15 cellular contexts compared by ENCODE assay signal in genomic region chr5:54514841-54515432, GRCh38. TPM values are rescaled to one million over a fixed set of nuclear protein-coding genes. Genes with fewer than 3 reads are reported as not detected.
DNase-seq lines count a peak whose midpoint lies in the region; ATAC-seq, FAIRE-seq and TF ChIP-seq lines count a peak whose summit lies in the region.
"Had no signal": no experiment of that assay in that cellular context is flagged by ENCODE, and none has a peak within 500 bp of the region (broad histone marks: within the 10 kb centered on the region; RNA-seq: fewer than 3 reads in every experiment).

No MANE protein-coding gene starts in this region.

- H3K4me3 ChIP-seq in AG10803 (ENCODE audit: low read length) (peak overlapping the region; percentile 22; the same call in 1 of the 2 replicates), H1 (ENCODE audit: extremely low read depth in 1 of 4, insufficient read depth in 2 of 4, low read depth in 3 of 4, low read length in 4 of 4) (no peak overlapping the region), gastroesophageal sphincter (no peak overlapping the region)
- H3K4me3 ChIP-seq: gastrocnemius medialis had no signal

- H3K9me3 Mint-ChIP-seq in neural crest cell (no peaks in the 10 kb centered on the region), immature natural killer cell (no peaks in the 10 kb centered on the region)

- H3K56ac ChIP-seq in H1 (replicated peaks; ENCODE audit: insufficient read length, low read depth, low read length) = no peak overlapping the region

- H2AK5ac ChIP-seq in H1 (ENCODE audit: low read depth, low read length) = no peak overlapping the region

- peaks cover 3 to 7% of the 10 kb centered on the region in 2 experiments; a peak in 2 of 4 replicates for H3K79me2 ChIP-seq in H1 (ENCODE audit: control insufficient read depth in 1 of 2, insufficient read depth in 2 of 2, low read length in 2 of 2)

- TF ChIP-seq EP300 in H1 (IDR thresholded peaks at IDR 0.05; ENCODE audit: borderline replicate concordance in 1 of 2, low read depth in 2 of 2, low read length in 2 of 2) (no peak), gastroesophageal sphincter (IDR thresholded peaks at IDR 0.05) (no peak)

- H3K23me2 ChIP-seq in H1 (ENCODE audit: low read depth, low read length) = peaks cover 3% of the 10 kb centered on the region

- H3K27ac ChIP-seq in H1 (ENCODE audit: low read depth, low read length) (no peak overlapping the region), gastroesophageal sphincter (no peak overlapping the region)
- H3K27ac ChIP-seq: gastrocnemius medialis had no signal

- no peak overlapping the region for H3K4me2 ChIP-seq in H1 (ENCODE audit: insufficient read depth in 1 of 2, low read depth in 2 of 2, low read length in 2 of 2)

- H3K27me3 ChIP-seq in H1 (replicated peaks in 1 of 4; ENCODE audit: control insufficient read depth in 3 of 4, extremely low read depth in 1 of 4, insufficient read depth in 3 of 4, low read length in 3 of 4) (peaks cover 0 to 16% (median 12%) of the 10 kb centered on the region in 4 experiments; a peak in 5 of 7 replicates), gastroesophageal sphincter (no peaks in the 10 kb centered on the region)
- H3K27me3 ChIP-seq: gastrocnemius medialis had no signal

- TF ChIP-seq POLR2A in H1 (IDR thresholded peaks at IDR 0.05; ENCODE audit: control extremely low read depth in 1 of 2, low read depth in 2 of 2, low read length in 2 of 2) (no peak), gastroesophageal sphincter (IDR thresholded peaks at IDR 0.05) (no peak)

- H3K4me3 Mint-ChIP-seq in neural crest cell (peak overlapping the region; percentile 73), immature natural killer cell (no peak overlapping the region)

- no peak overlapping the region for H3K4ac ChIP-seq in H1 (replicated peaks; ENCODE audit: insufficient read length, low read depth, low read length)

- no peak for TF ChIP-seq RAD21 in H1 (IDR thresholded peaks at IDR 0.05 in 1 of 2, conservative IDR thresholded peaks at IDR 0.05 in 1 of 2; ENCODE audit: low read depth in 2 of 2, low read length in 2 of 2)

- H3K4me1 Mint-ChIP-seq in neural crest cell = peaks cover 33% of the 10 kb centered on the region
- H3K4me1 Mint-ChIP-seq in immature natural killer cell = peaks cover 6 to 20% of the 10 kb centered on the region in 2 donors

- no peak overlapping the region for H2BK20ac ChIP-seq in H1 (ENCODE audit: low read length)

- peaks cover 0 to 10% (median 5%) of the 10 kb centered on the region in 4 experiments; a peak in 5 of 7 replicates for H3K4me1 ChIP-seq in H1 (replicated peaks in 1 of 4; ENCODE audit: control insufficient read depth in 3 of 4, insufficient read depth in 4 of 4, low read length in 3 of 4)
- peaks cover 0 to 24% (median 7%) of the 10 kb centered on the region in 3 donors for H3K4me1 ChIP-seq in gastroesophageal sphincter

- no peak overlapping the region for H2BK12ac ChIP-seq in H1 (ENCODE audit: low read depth, low read length)

- POLR2A ChIA-PET in H1 (lab: Charles Lee; ENCODE audit: partially characterized antibody) = no interaction called here

- H2BK5ac ChIP-seq in H1 (ENCODE audit: low read depth, low read length) = no peak overlapping the region

- H3K9me3 ChIP-seq in H1 (ENCODE audit: insufficient read depth in 2 of 2, low read depth in 1 of 2, low read length in 1 of 2) (peaks cover under 1 to 7% of the 10 kb centered on the region in 2 experiments; a peak in 1 of 4 replicates), gastroesophageal sphincter (no peaks in the 10 kb centered on the region)
- H3K9me3 ChIP-seq: gastrocnemius medialis had no signal

- no peak overlapping the region for H4K91ac ChIP-seq in H1 (replicated peaks; ENCODE audit: insufficient read length, low read length)

- H3K27me3 Mint-ChIP-seq in neural crest cell (ENCODE audit: low read depth) (no peaks in the 10 kb centered on the region), immature natural killer cell (ENCODE audit: low read depth in 3 of 3) (peaks cover 0 to 9% (median 4%) of the 10 kb centered on the region in 3 donors)

- TF ChIP-seq CTCF in AG10803 (conservative IDR thresholded peaks at IDR 0.05; ENCODE audit: low read length) (peak; percentile 10; the same call in 1 of the 2 replicates), H1 (IDR thresholded peaks at IDR 0.05; ENCODE audit: control extremely low read depth in 1 of 3, insufficient read depth in 1 of 3, low read depth in 1 of 3, low read length in 3 of 3) (no peak), neural crest cell (conservative IDR thresholded peaks at IDR 0.05) (no peak), gastroesophageal sphincter (IDR thresholded peaks at IDR 0.05) (no peak)

- WGBS in H1 (ENCODE audit: extremely low coverage in 1 of 2, insufficient coverage in 1 of 2, insufficient read length in 1 of 2, insufficient replicate concordance in 2 of 2, low coverage in 1 of 2, low lambda C conversion rate in 2 of 2, missing lambda C conversion rate in 1 of 2), 2 experiments = 87% methylated on average over 8 of the region's 8 CpGs; no CpG with 5 or more reads in 1 of the 2 experiments
- WGBS in gastroesophageal sphincter (ENCODE audit: low coverage in 1 of 2), 2 donors = 65% methylated on average over 7 of the region's 8 CpGs; no CpG with 5 or more reads in 1 of the 2 donors

- H3K27ac Mint-ChIP-seq in neural crest cell (ENCODE audit: unreplicated experiment) (no peak overlapping the region), immature natural killer cell (no peak overlapping the region)

- H2BK120ac ChIP-seq in H1 (replicated peaks; ENCODE audit: low read depth, low read length) = no peak overlapping the region

- peaks cover 5% of the 10 kb centered on the region for H3K36me3 Mint-ChIP-seq in neural crest cell (ENCODE audit: low read depth)
- H3K36me3 Mint-ChIP-seq in immature natural killer cell = peaks cover 0 to 5% (median 3%) of the 10 kb centered on the region in 3 donors

- H4K8ac ChIP-seq in H1 (ENCODE audit: extremely low read depth, insufficient read depth, low read length) = no peak overlapping the region

- no peaks in the 10 kb centered on the region for H3K79me1 ChIP-seq in H1 (ENCODE audit: low read depth, low read length)

- H2AFZ ChIP-seq in H1 (ENCODE audit: low read length) = 0 out of 2 replicates have a peak overlapping the region, but pooled peaks have one; percentile 12

- H3K36me3 ChIP-seq in H1 (ENCODE audit: control insufficient read depth in 2 of 4, insufficient read depth in 4 of 4, low read length in 3 of 4) (peaks cover 0 to 3% (median 0%) of the 10 kb centered on the region in 4 experiments; a peak in 1 of 8 replicates), gastroesophageal sphincter (peaks cover 0 to 3% of the 10 kb centered on the region in 2 donors)
- H3K36me3 ChIP-seq: gastrocnemius medialis had no signal

- FAIRE-seq in H1 (lab: Jason Lieb, UNC) = no peak

- no peak for ATAC-seq in GM19455 (IDR thresholded peaks at IDR 0.05; ENCODE audit: unreplicated experiment)
- ATAC-seq in gastroesophageal sphincter = no peak
- ATAC-seq: gastrocnemius medialis, left cardiac atrium, PC-3 had no signal

- no peak overlapping the region for H3K18ac ChIP-seq in H1 (ENCODE audit: extremely low read depth, low read length)

- no peak overlapping the region for H3K9ac ChIP-seq in H1 (replicated peaks in 1 of 4; ENCODE audit: extremely low read depth in 1 of 4, low read depth in 3 of 4, low read length in 3 of 4)

- no peak overlapping the region for H3K14ac ChIP-seq in H1 (ENCODE audit: insufficient read length)

- no peak overlapping the region for H4K5ac ChIP-seq in H1 (ENCODE audit: insufficient read length, low read depth, low read length)

- no peak overlapping the region for H2BK15ac ChIP-seq in H1 (ENCODE audit: low read length)

- CTCF ChIA-PET in H1 (lab: Charles Lee; ENCODE audit: partially characterized antibody) = interaction anchor here (0.9 to 1.4 kb wide), 3 partner anchors 26 to 352 kb away, joined by 3 to 7 read pairs (median 5); no protein-coding TSS in a partner anchor

- peak; percentile 79 for DNase-seq in AG10803 (ENCODE audit: low read depth)
- DNase-seq in HT1080 (ENCODE audit: low read depth) = peak; percentile 37
- no peak for DNase-seq in H1 (ENCODE audit: low read depth in 1 of 2, low spot score in 2 of 2)
- DNase-seq in neural crest cell (ENCODE audit: low read depth, low spot score) = no peak
- no peak for DNase-seq in hypothalamus (lab: John Stamatoyannopoulos, UW)
- DNase-seq in immature natural killer cell = no peak
- DNase-seq: activated effector memory CD4-positive, alpha-beta T cell treated with anti-CD3 and anti-CD28 coated beads, Interleukin-2, amount 50 U/mL, for 16 hours; gastrocnemius medialis; left cardiac atrium; NCI-H2171; PC-3; T-helper 9 cell had no signal

- H4K20me1 ChIP-seq in H1 (replicated peaks in 1 of 2; ENCODE audit: control insufficient read depth in 1 of 2, insufficient read depth in 2 of 2, low read length in 2 of 2) = peaks cover 2 to 6% of the 10 kb centered on the region in 2 experiments

- no peak overlapping the region for H3K23ac ChIP-seq in H1 (ENCODE audit: insufficient read length)

RNA-seq across cellular contexts. Expression of gene SNX18, which starts 2.6 kb away (rescaled TPM):
- total RNA-seq in HT1080 (2014; rRNA removed; shearing (Covaris generic)) = 9.4 and 14.5 TPM in 2 replicates
- 5.7 and 6.1 TPM in 2 replicates for polyA plus RNA-seq in HT1080 (2015; cell fraction: cytosol; rRNA removed)
- 3.9 and 4.6 TPM in 2 replicates for polyA plus RNA-seq in HT1080 (2015; cell fraction: nucleus; rRNA removed)
- 17.3 and 17.7 TPM in 2 replicates for total RNA-seq in H1 (2021; fragmentation: NEBNext Ultra II Directional; extraction: Animal tissue kit (Norgen Biotek cat#: 25700))
- 5.8 and 10.8 TPM in 2 replicates for polyA plus RNA-seq in H1 (2011; rRNA removed)
- 8.9 TPM for polyA plus RNA-seq in H1 (2011; cell fraction: cytosol; rRNA removed)
- polyA plus RNA-seq in H1 (2011; cell fraction: nucleus; rRNA removed) = 12.1 TPM
- 4.8 to 6.0 TPM (median 5.9 TPM) in 4 replicates for polyA plus RNA-seq in H1 (2012, experiment 1 of 2)
- 1.0 TPM for polyA plus RNA-seq in H1 (2012, experiment 2 of 2)
- 7.1 TPM for polyA plus RNA-seq in H1 (2013, experiment 1 of 2)
- 7.1 TPM for polyA plus RNA-seq in H1 (2013, experiment 2 of 2)
- polyA minus RNA-seq in H1 (2011; rRNA and poly(A)+ RNA removed) = 9.1 and 11.8 TPM in 2 replicates
- 18.6 TPM for polyA minus RNA-seq in H1 (2011; cell fraction: cytosol; rRNA and poly(A)+ RNA removed)
- polyA minus RNA-seq in H1 (2011; cell fraction: nucleus; rRNA and poly(A)+ RNA removed) = 25.8 TPM
- total RNA-seq in neural crest cell = 19.4 and 21.3 TPM in 2 replicates
- polyA plus RNA-seq in immature natural killer cell = 10 to 100 TPM in 1 of 3 donors, 1 to 10 TPM in 2; 1.5 to 10.2 (median 6.0) TPM
- total RNA-seq in gastroesophageal sphincter = 10 to 100 TPM; 34.9 to 65.7 (median 49.2) TPM

RNA-seq across cellular contexts. Expression of gene HSPB3, which starts 59.4 kb away (rescaled TPM):
- not detected in 2 replicates for total RNA-seq in HT1080 (2014; rRNA removed; shearing (Covaris generic))
- not detected in 2 replicates for polyA plus RNA-seq in HT1080 (2015; cell fraction: cytosol; rRNA removed)
- polyA plus RNA-seq in HT1080 (2015; cell fraction: nucleus; rRNA removed) = not detected in 2 replicates
- total RNA-seq in H1 (2021; fragmentation: NEBNext Ultra II Directional; extraction: Animal tissue kit (Norgen Biotek cat#: 25700)) = not detected in 2 replicates
- polyA plus RNA-seq in H1 (2011; rRNA removed) = not detected in 2 replicates
- polyA plus RNA-seq in H1 (2011; cell fraction: cytosol; rRNA removed) = not detected
- not detected for polyA plus RNA-seq in H1 (2011; cell fraction: nucleus; rRNA removed)
- not detected in 4 replicates for polyA plus RNA-seq in H1 (2012, experiment 1 of 2)
- not detected for polyA plus RNA-seq in H1 (2012, experiment 2 of 2)
- polyA plus RNA-seq in H1 (2013, experiment 1 of 2) = not detected
- polyA plus RNA-seq in H1 (2013, experiment 2 of 2) = not detected
- polyA minus RNA-seq in H1 (2011; rRNA and poly(A)+ RNA removed) = 0.35 TPM in 1 of 2 replicates, not detected in the other
- not detected for polyA minus RNA-seq in H1 (2011; cell fraction: cytosol; rRNA and poly(A)+ RNA removed)
- not detected for polyA minus RNA-seq in H1 (2011; cell fraction: nucleus; rRNA and poly(A)+ RNA removed)
- not detected in 2 replicates for total RNA-seq in neural crest cell
- polyA plus RNA-seq in immature natural killer cell = not detected
- 10 to 100 TPM in 2 of 4 donors, 1 to 10 TPM in 2; 5.9 to 90.6 (median 32.1) TPM for total RNA-seq in gastroesophageal sphincter
- total RNA-seq: omental fat pad, PC-3 had no signal

Comparison
In these comparisons a context has a peak if more than half of its experiments do, and no peak if none do; other contexts are left out.
1. DNase-seq: peak in AG10803 (single experiment) and HT1080 (single experiment); none in H1 (0 of 2), neural crest cell (single experiment), hypothalamus (0 of 51) and immature natural killer cell (0 of 3).